2 cellular contexts compared by ENCODE assay signal in the genomic region with DNA sequence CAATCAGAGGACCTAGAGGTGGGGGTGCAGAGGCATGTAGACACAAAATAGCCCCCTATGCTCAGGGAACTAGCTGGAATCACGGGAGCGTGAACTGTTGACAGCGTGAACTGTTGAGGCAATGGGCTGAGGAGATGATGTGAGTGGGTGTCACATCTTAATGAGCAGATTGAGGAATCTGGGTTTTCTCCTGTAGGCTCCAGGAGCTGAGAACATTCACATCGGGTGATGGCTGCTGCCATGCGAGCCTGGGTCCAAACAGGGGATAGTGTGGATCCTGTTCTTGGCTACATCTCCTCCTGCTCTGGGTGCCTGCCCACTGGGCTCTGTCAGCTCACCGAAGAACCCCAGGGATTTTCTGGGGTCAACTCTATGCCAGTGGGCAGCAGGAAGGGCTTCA.
TF ChIP-seq lines count a peak whose summit lies in the region.

No MANE protein-coding gene starts in this region.

TF ChIP-seq in SK-N-SH, 30 proteins besides CTCF, POLR2A, EP300 and RAD21:
- TF ChIP-seq, protein P1, sequence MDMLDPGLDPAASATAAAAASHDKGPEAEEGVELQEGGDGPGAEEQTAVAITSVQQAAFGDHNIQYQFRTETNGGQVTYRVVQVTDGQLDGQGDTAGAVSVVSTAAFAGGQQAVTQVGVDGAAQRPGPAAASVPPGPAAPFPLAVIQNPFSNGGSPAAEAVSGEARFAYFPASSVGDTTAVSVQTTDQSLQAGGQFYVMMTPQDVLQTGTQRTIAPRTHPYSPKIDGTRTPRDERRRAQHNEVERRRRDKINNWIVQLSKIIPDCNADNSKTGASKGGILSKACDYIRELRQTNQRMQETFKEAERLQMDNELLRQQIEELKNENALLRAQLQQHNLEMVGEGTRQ (IDR thresholded peaks at IDR 0.05; ENCODE audit: borderline replicate concordance, low read depth, low read length): no peak
- no peak for TF ChIP-seq NFIC (IDR thresholded peaks at IDR 0.05; ENCODE audit: borderline replicate concordance)
- no peak for TF ChIP-seq FOXM1 (IDR thresholded peaks at IDR 0.05; ENCODE audit: low read depth)
- no peak for TF ChIP-seq FOXJ3 (CRISPR knock-in tag; IDR thresholded peaks at IDR 0.05)
- TF ChIP-seq JUND (IDR thresholded peaks at IDR 0.05): no peak
- TF ChIP-seq ELF1 (IDR thresholded peaks at IDR 0.05): no peak
- no peak for TF ChIP-seq MEF2A (IDR thresholded peaks at IDR 0.05; ENCODE audit: borderline replicate concordance, low read depth)
- TF ChIP-seq FOSL2 (IDR thresholded peaks at IDR 0.05; ENCODE audit: borderline replicate concordance, low read depth): no peak
- no peak for TF ChIP-seq CHD2 (IDR thresholded peaks at IDR 0.05; ENCODE audit: low read length, partially characterized antibody)
- no peak for TF ChIP-seq TCF12 (IDR thresholded peaks at IDR 0.05)
- no peak for TF ChIP-seq GABPA (IDR thresholded peaks at IDR 0.05; ENCODE audit: low read depth)

TF ChIP-seq in SK-N-SH treated with all-trans-retinoic acid at 6 μM for 48 hours, 23 proteins besides CTCF, POLR2A, EP300 and RAD21:
- TF ChIP-seq ZC3H10 (CRISPR knock-in tag; IDR thresholded peaks at IDR 0.05): no peak
- TF ChIP-seq BACH2 (CRISPR knock-in tag; IDR thresholded peaks at IDR 0.05; ENCODE audit: borderline replicate concordance): no peak
- TF ChIP-seq, protein P2, sequence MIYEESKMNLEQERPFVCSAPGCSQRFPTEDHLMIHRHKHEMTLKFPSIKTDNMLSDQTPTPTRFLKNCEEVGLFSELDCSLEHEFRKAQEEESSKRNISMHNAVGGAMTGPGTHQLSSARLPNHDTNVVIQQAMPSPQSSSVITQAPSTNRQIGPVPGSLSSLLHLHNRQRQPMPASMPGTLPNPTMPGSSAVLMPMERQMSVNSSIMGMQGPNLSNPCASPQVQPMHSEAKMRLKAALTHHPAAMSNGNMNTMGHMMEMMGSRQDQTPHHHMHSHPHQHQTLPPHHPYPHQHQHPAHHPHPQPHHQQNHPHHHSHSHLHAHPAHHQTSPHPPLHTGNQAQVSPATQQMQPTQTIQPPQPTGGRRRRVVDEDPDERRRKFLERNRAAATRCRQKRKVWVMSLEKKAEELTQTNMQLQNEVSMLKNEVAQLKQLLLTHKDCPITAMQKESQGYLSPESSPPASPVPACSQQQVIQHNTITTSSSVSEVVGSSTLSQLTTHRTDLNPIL (CRISPR knock-in tag; IDR thresholded peaks at IDR 0.05; ENCODE audit: low read depth): no peak
- no peak for TF ChIP-seq ZFP30 (CRISPR knock-in tag; IDR thresholded peaks at IDR 0.05)
- no peak for TF ChIP-seq ISL1 (CRISPR knock-in tag; IDR thresholded peaks at IDR 0.05)
- TF ChIP-seq ZNF70 (CRISPR knock-in tag; IDR thresholded peaks at IDR 0.05): no peak
- TF ChIP-seq, protein P3, sequence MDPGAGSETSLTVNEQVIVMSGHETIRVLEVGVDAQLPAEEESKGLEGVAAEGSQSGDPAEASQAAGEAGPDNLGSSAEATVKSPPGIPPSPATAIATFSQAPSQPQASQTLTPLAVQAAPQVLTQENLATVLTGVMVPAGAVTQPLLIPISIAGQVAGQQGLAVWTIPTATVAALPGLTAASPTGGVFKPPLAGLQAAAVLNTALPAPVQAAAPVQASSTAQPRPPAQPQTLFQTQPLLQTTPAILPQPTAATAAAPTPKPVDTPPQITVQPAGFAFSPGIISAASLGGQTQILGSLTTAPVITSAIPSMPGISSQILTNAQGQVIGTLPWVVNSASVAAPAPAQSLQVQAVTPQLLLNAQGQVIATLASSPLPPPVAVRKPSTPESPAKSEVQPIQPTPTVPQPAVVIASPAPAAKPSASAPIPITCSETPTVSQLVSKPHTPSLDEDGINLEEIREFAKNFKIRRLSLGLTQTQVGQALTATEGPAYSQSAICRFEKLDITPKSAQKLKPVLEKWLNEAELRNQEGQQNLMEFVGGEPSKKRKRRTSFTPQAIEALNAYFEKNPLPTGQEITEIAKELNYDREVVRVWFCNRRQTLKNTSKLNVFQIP (CRISPR knock-in tag; IDR thresholded peaks at IDR 0.05; ENCODE audit: borderline replicate concordance, low read depth): no peak
- no peak for TF ChIP-seq GLIS3 (CRISPR knock-in tag; IDR thresholded peaks at IDR 0.05)
- TF ChIP-seq PPARA (CRISPR knock-in tag; IDR thresholded peaks at IDR 0.05; ENCODE audit: borderline replicate concordance): no peak
- no peak for TF ChIP-seq ESRRG (CRISPR knock-in tag; IDR thresholded peaks at IDR 0.05)
- TF ChIP-seq, protein P4, sequence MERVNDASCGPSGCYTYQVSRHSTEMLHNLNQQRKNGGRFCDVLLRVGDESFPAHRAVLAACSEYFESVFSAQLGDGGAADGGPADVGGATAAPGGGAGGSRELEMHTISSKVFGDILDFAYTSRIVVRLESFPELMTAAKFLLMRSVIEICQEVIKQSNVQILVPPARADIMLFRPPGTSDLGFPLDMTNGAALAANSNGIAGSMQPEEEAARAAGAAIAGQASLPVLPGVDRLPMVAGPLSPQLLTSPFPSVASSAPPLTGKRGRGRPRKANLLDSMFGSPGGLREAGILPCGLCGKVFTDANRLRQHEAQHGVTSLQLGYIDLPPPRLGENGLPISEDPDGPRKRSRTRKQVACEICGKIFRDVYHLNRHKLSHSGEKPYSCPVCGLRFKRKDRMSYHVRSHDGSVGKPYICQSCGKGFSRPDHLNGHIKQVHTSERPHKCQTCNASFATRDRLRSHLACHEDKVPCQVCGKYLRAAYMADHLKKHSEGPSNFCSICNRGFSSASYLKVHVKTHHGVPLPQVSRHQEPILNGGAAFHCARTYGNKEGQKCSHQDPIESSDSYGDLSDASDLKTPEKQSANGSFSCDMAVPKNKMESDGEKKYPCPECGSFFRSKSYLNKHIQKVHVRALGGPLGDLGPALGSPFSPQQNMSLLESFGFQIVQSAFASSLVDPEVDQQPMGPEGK (CRISPR knock-in tag; IDR thresholded peaks at IDR 0.05; ENCODE audit: borderline replicate concordance): no peak
- TF ChIP-seq, protein P5, sequence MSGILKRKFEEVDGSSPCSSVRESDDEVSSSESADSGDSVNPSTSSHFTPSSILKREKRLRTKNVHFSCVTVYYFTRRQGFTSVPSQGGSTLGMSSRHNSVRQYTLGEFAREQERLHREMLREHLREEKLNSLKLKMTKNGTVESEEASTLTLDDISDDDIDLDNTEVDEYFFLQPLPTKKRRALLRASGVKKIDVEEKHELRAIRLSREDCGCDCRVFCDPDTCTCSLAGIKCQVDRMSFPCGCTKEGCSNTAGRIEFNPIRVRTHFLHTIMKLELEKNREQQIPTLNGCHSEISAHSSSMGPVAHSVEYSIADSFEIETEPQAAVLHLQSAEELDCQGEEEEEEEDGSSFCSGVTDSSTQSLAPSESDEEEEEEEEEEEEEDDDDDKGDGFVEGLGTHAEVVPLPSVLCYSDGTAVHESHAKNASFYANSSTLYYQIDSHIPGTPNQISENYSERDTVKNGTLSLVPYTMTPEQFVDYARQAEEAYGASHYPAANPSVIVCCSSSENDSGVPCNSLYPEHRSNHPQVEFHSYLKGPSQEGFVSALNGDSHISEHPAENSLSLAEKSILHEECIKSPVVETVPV (CRISPR knock-in tag; IDR thresholded peaks at IDR 0.05): no peak
- TF ChIP-seq SNAI2 (CRISPR knock-in tag; IDR thresholded peaks at IDR 0.05): no peak
- no peak for TF ChIP-seq RARB (CRISPR knock-in tag; IDR thresholded peaks at IDR 0.05)
- no peak for TF ChIP-seq TCF4 (CRISPR knock-in tag; IDR thresholded peaks at IDR 0.05; ENCODE audit: borderline replicate concordance)
